Comparison of ENCODE assay signal across 25 cellular contexts in genomic region chr12:130656411-130656810, GRCh38. TPM values are rescaled to one million over a fixed set of nuclear protein-coding genes. Genes with fewer than 3 reads are reported as not detected.
DNase-seq lines count a peak whose midpoint lies in the region; ATAC-seq, FAIRE-seq and TF ChIP-seq lines count a peak whose summit lies in the region.
"Had no signal": no experiment of that assay in that cellular context is flagged by ENCODE, and none has a peak within 500 bp of the region (broad histone marks: within the 10 kb centered on the region; RNA-seq: fewer than 3 reads in every experiment).

No MANE protein-coding gene starts in this region.

- DNase-seq in ELF-1 (ENCODE audit: low read depth, low spot score) = peak; percentile 85
- DNase-seq in kidney = peak; percentile 14
- DNase-seq in posterior vena cava (ENCODE audit: low spot score) = peak; percentile 56
- DNase-seq in frontal cortex (ENCODE audit: low spot score in 2 of 2) = no peak
- no peak for DNase-seq in GM10266 (ENCODE audit: extremely low spot score)
- no peak for DNase-seq in progenitor cell of endocrine pancreas (ENCODE audit: low spot score, unreplicated experiment)
- DNase-seq: 8988T; ACHN; AML-193; BE2C; Caco-2; CD4-positive, CD25-positive, alpha-beta regulatory T cell; CD8-positive, alpha-beta T cell; DMS153; DND-41; GDM1; H9 had no signal

- H3K9me3 ChIP-seq in BLaER1 (peaks cover 14% of the 10 kb centered on the region; the same call in 1 of the 2 replicates), kidney (ENCODE audit: control insufficient read depth in 1 of 2, low read length in 2 of 2) (no peaks in the 10 kb centered on the region)
- H3K9me3 ChIP-seq: Caco-2 had no signal

- H3K36me3 ChIP-seq in BLaER1 (no peaks in the 10 kb centered on the region), kidney (ENCODE audit: control insufficient read depth in 1 of 2, insufficient read depth in 2 of 2, low read length in 2 of 2) (no peaks in the 10 kb centered on the region)

- H3K4me2 ChIP-seq in BLaER1 = peak overlapping the region; percentile 83
- H3K4me2 ChIP-seq: A549, GM23338 had no signal

- peaks cover 7% of the 10 kb centered on the region for H3K4me1 Mint-ChIP-seq in progenitor cell of endocrine pancreas (ENCODE audit: low read depth)
- H3K4me1 Mint-ChIP-seq: CD4-positive, CD25-positive, alpha-beta regulatory T cell; GM23338 had no signal

- intact Hi-C loops in kidney (cut with DNase I) (no loop called here), posterior vena cava (cut with DNase I) (no loop called here)

- no peaks in the 10 kb centered on the region for H3K27me3 ChIP-seq in BLaER1
- H3K27me3 ChIP-seq: BE2C had no signal

- peak overlapping the region; percentile 56; the same call in 1 of the 2 replicates for H3K9ac ChIP-seq in BLaER1
- no peak overlapping the region for H3K9ac ChIP-seq in kidney (ENCODE audit: low read length in 2 of 2)

- H3K27me3 Mint-ChIP-seq in progenitor cell of endocrine pancreas = peaks cover 4% of the 10 kb centered on the region
- H3K27me3 Mint-ChIP-seq: CD4-positive, CD25-positive, alpha-beta regulatory T cell had no signal

- peaks cover 8% of the 10 kb centered on the region for H3K9me3 Mint-ChIP-seq in progenitor cell of endocrine pancreas (ENCODE audit: low read depth)

- TF ChIP-seq CTCF in kidney (IDR thresholded peaks at IDR 0.05; ENCODE audit: borderline replicate concordance, extremely low read depth, insufficient read depth) = no peak
- no peak for TF ChIP-seq CTCF in GM10266 (IDR thresholded peaks at IDR 0.05; ENCODE audit: control insufficient read depth, insufficient read depth, low read depth, missing control alignments)
- TF ChIP-seq CTCF in progenitor cell of endocrine pancreas (IDR thresholded peaks at IDR 0.05; ENCODE audit: unreplicated experiment) = no peak

- no peaks in the 10 kb centered on the region for H4K20me1 ChIP-seq in BLaER1

- H3K4me1 ChIP-seq in BLaER1 = peaks cover 73% of the 10 kb centered on the region
- no peaks in the 10 kb centered on the region for H3K4me1 ChIP-seq in kidney (ENCODE audit: control insufficient read depth in 1 of 2, insufficient read depth in 1 of 2, low read depth in 1 of 2, low read length in 2 of 2)
- H3K4me1 ChIP-seq: A549, BE2C had no signal

- no peaks in the 10 kb centered on the region for H3K36me3 Mint-ChIP-seq in progenitor cell of endocrine pancreas (ENCODE audit: insufficient read depth)
- H3K36me3 Mint-ChIP-seq: CD4-positive, CD25-positive, alpha-beta regulatory T cell; CD8-positive, alpha-beta T cell had no signal

- ATAC-seq in HG02798 (IDR thresholded peaks at IDR 0.05; ENCODE audit: poor library complexity, unreplicated experiment) = no peak
- ATAC-seq: A549; CD8-positive, alpha-beta T cell; GM23338; HCT116 had no signal

- H3K4me3 ChIP-seq in BLaER1 (peak overlapping the region; percentile 23; the same call in 1 of the 2 replicates), kidney (ENCODE audit: low read length in 2 of 2) (no peak overlapping the region)
- H3K4me3 ChIP-seq: A549, GM23338 had no signal

- H3K27ac Mint-ChIP-seq in progenitor cell of endocrine pancreas = no peak overlapping the region
- H3K27ac Mint-ChIP-seq: CD8-positive, alpha-beta T cell; GM23338; H9 had no signal

- FAIRE-seq in kidney (lab: Jason Lieb, UNC) = no peak
- no peak for FAIRE-seq in frontal cortex (lab: Jason Lieb, UNC)
- FAIRE-seq: A549, GM12891, GM18507 had no signal

- no peak overlapping the region for H3K4me3 Mint-ChIP-seq in progenitor cell of endocrine pancreas (ENCODE audit: low read depth)
- H3K4me3 Mint-ChIP-seq: CD4-positive, CD25-positive, alpha-beta regulatory T cell; CD8-positive, alpha-beta T cell; GM23338; H9 had no signal

- H3K27ac ChIP-seq in BLaER1 = peak overlapping the region; percentile 46
- H3K27ac ChIP-seq in kidney (ENCODE audit: low read depth in 2 of 2, low read length in 2 of 2) = no peak overlapping the region
- H3K27ac ChIP-seq: A549, C4-2B had no signal

RNA-seq across cellular contexts. Expression of gene RIMBP2, which starts 59.7 kb away (rescaled TPM):
- 51.7 TPM for total RNA-seq in kidney
- polyA plus RNA-seq in kidney (ENCODE audit: insufficient read depth, low read depth, low replicate concordance) = 2.8 TPM
- 1 to 10 TPM; 1.3 to 1.7 TPM for total RNA-seq in posterior vena cava
- 47.7 TPM for total RNA-seq in frontal cortex
- 31.1 and 31.6 TPM in 2 replicates for total RNA-seq in progenitor cell of endocrine pancreas
- total RNA-seq: Caco-2; CD4-positive, CD25-positive, alpha-beta regulatory T cell; CD8-positive, alpha-beta T cell had no signal
- polyA plus RNA-seq: A549; CD4-positive, CD25-positive, alpha-beta regulatory T cell had no signal

Comparison
In these comparisons a context has a peak if more than half of its experiments do, and no peak if none do; other contexts are left out.
1. DNase-seq: peak in ELF-1 (single experiment), kidney (single experiment) and posterior vena cava (single experiment); none in frontal cortex (0 of 2), GM10266 (single experiment) and progenitor cell of endocrine pancreas (single experiment).
2. RNA of gene RIMBP2, which starts 59.7 kb away (total RNA-seq): 51.7 TPM in kidney (single experiment), 47.7 TPM in frontal cortex (single experiment) and 31.1 to 31.6 TPM in progenitor cell of endocrine pancreas; 1.3 to 1.7 TPM in posterior vena cava; every median in the first group is over 10 times any median in the second.